ENCODE assay signal across 19 cellular contexts in genomic region chr14:73700325-73700724, GRCh38. TPM values are rescaled to one million over a fixed set of nuclear protein-coding genes. Genes with fewer than 3 reads are reported as not detected.
DNase-seq lines count a peak whose midpoint lies in the region; ATAC-seq and TF ChIP-seq lines count a peak whose summit lies in the region.
"Had no signal": no experiment of that assay in that cellular context is flagged by ENCODE, and none has a peak within 500 bp of the region (broad histone marks: within the 10 kb centered on the region; RNA-seq: fewer than 3 reads in every experiment).

No MANE protein-coding gene starts in this region.

- CTCF ChIA-PET in T-cell (lab: Charles Lee), result no interaction called here

- H3K9me3 ChIP-seq in heart left ventricle, result no peaks in the 10 kb centered on the region
- H3K9me3 ChIP-seq: ascending aorta, MG63, SJSA1, thyroid gland had no signal

- peaks cover 41% of the 10 kb centered on the region for H3K4me1 Mint-ChIP-seq in activated T-helper 1 cell treated with anti-CD3 and anti-CD28 coated beads, Interleukin-12 subunit alpha, Interleukin-12 subunit beta, Interleukin-2, Interleukin-4 antibody, amounts not matched to agents 30 ng/mL and 10 ng/mL and 1 ng/mL, durations not matched to agents 14 hours and 24 hours and 36 hours (ENCODE audit: low read depth)
- peaks cover 0 to 13% (median 7%) of the 10 kb centered on the region in 3 donors for H3K4me1 Mint-ChIP-seq in T-cell

- 0 to 88% (median 45%) methylated on average over 1 of the region's 1 CpG for WGBS in heart left ventricle, 4 donors

- no peaks in the 10 kb centered on the region for H3K4me1 ChIP-seq in heart left ventricle
- H3K4me1 ChIP-seq: ascending aorta, thyroid gland had no signal

- peaks cover 2% of the 10 kb centered on the region for H3K27me3 Mint-ChIP-seq in activated T-helper 1 cell treated with anti-CD3 and anti-CD28 coated beads, Interleukin-12 subunit alpha, Interleukin-12 subunit beta, Interleukin-2, Interleukin-4 antibody, amounts not matched to agents 30 ng/mL and 10 ng/mL and 1 ng/mL, durations not matched to agents 14 hours and 24 hours and 36 hours (ENCODE audit: insufficient read depth)
- H3K27me3 Mint-ChIP-seq in T-cell, result no peaks in the 10 kb centered on the region
- H3K27me3 Mint-ChIP-seq: activated B cell treated with CpG ODN at 0.5 μM for 24 hours had no signal

- intact Hi-C loops in activated T-helper 1 cell treated with anti-CD3 and anti-CD28 coated beads, Interleukin-12 subunit alpha, Interleukin-12 subunit beta, Interleukin-2, Interleukin-4 antibody, amounts not matched to agents 30 ng/mL and 10 ng/mL and 1 ng/mL, durations not matched to agents 14 hours and 24 hours and 36 hours (cut with micrococcal nuclease), result loop anchor here (1.0 kb wide), 1 partner anchor 12 kb away; no protein-coding TSS in a partner anchor
- intact Hi-C loops in heart left ventricle (cut with DNase I), result no loop called here

- ATAC-seq in GM18861 (IDR thresholded peaks at IDR 0.05; ENCODE audit: unreplicated experiment) (peak; percentile 42), heart left ventricle (no peak), T-cell (replicated peaks in 1 of 4) (no peak)

- no peak for TF ChIP-seq POLR2A in heart left ventricle (IDR thresholded peaks at IDR 0.05)

- no peak for TF ChIP-seq CTCF in heart left ventricle (IDR thresholded peaks at IDR 0.05)

- H3K4me3 ChIP-seq in heart left ventricle, result no peak overlapping the region
- H3K4me3 ChIP-seq: ascending aorta, MG63, PC-9, SJSA1, thyroid gland had no signal

- no peak overlapping the region for H3K27ac ChIP-seq in heart left ventricle
- H3K27ac ChIP-seq: ascending aorta, PC-9, SJSA1, thyroid gland had no signal

- no peaks in the 10 kb centered on the region for H3K36me3 Mint-ChIP-seq in activated T-helper 1 cell treated with anti-CD3 and anti-CD28 coated beads, Interleukin-12 subunit alpha, Interleukin-12 subunit beta, Interleukin-2, Interleukin-4 antibody, amounts not matched to agents 30 ng/mL and 10 ng/mL and 1 ng/mL, durations not matched to agents 14 hours and 24 hours and 36 hours (ENCODE audit: low read depth)
- peaks cover 17% of the 10 kb centered on the region for H3K36me3 Mint-ChIP-seq in T-cell

- no peak overlapping the region for H3K4me3 Mint-ChIP-seq in activated T-helper 1 cell treated with anti-CD3 and anti-CD28 coated beads, Interleukin-12 subunit alpha, Interleukin-12 subunit beta, Interleukin-2, Interleukin-4 antibody, amounts not matched to agents 30 ng/mL and 10 ng/mL and 1 ng/mL, durations not matched to agents 14 hours and 24 hours and 36 hours
- no peak overlapping the region for H3K4me3 Mint-ChIP-seq in T-cell
- H3K4me3 Mint-ChIP-seq: activated B cell treated with CpG ODN at 0.5 μM for 24 hours; T-helper 2 cell treated with Interferon-gamma antibody and Interleukin-4, amounts not matched to agents 5 μg/mL and 100 μg/mL, for 36 hours had no signal

- H3K27me3 ChIP-seq in heart left ventricle, result no peaks in the 10 kb centered on the region
- H3K27me3 ChIP-seq: ascending aorta, MG63, SJSA1, thyroid gland had no signal

- in situ Hi-C loops in Caki2 (cut with HindIII; ENCODE audit: low pct_unique_long_range_greater_than_20kb, low sequenced_read_pairs), result no loop called here

- POLR2A ChIA-PET in T-cell (lab: Charles Lee), result no interaction called here

- H3K36me3 ChIP-seq in heart left ventricle, result peaks cover 0 to 16% (median 0%) of the 10 kb centered on the region in 9 donors
- H3K36me3 ChIP-seq: ascending aorta, MG63, thyroid gland had no signal

- DNase-seq in Caki2 (ENCODE audit: low read depth) (peak; percentile 85), renal cortical epithelial cell (ENCODE audit: low read depth) (peak; percentile 90), heart left ventricle (no peak), amniotic stem cell (lab: John Stamatoyannopoulos, UW) (no peak), T-cell (no peak)
- DNase-seq in activated T-helper 1 cell treated with anti-CD3 and anti-CD28 coated beads, Interleukin-12 subunit alpha, Interleukin-12 subunit beta, Interleukin-2, Interleukin-4 antibody, amounts not matched to agents 30 ng/mL and 10 ng/mL and 1 ng/mL, durations not matched to agents 14 hours and 24 hours and 36 hours (ENCODE audit: low spot score), result no peak
- DNase-seq: activated B cell treated with CpG ODN at 0.5 μM for 24 hours, activated gamma-delta T cell, IMR-90, MG63, NCI-H1436 treated with DMSO at 0.1 percent for 48 hours, NCI-H774, PC-9, retina, thyroid gland had no signal

- peak overlapping the region; percentile 49 for H3K27ac Mint-ChIP-seq in activated T-helper 1 cell treated with anti-CD3 and anti-CD28 coated beads, Interleukin-12 subunit alpha, Interleukin-12 subunit beta, Interleukin-2, Interleukin-4 antibody, amounts not matched to agents 30 ng/mL and 10 ng/mL and 1 ng/mL, durations not matched to agents 14 hours and 24 hours and 36 hours
- no peak overlapping the region for H3K27ac Mint-ChIP-seq in T-cell
- H3K27ac Mint-ChIP-seq: activated B cell treated with CpG ODN at 0.5 μM for 24 hours; T-helper 2 cell treated with Interferon-gamma antibody and Interleukin-4, amounts not matched to agents 5 μg/mL and 100 μg/mL, for 36 hours had no signal

- H3K9me3 Mint-ChIP-seq in activated T-helper 1 cell treated with anti-CD3 and anti-CD28 coated beads, Interleukin-12 subunit alpha, Interleukin-12 subunit beta, Interleukin-2, Interleukin-4 antibody, amounts not matched to agents 30 ng/mL and 10 ng/mL and 1 ng/mL, durations not matched to agents 14 hours and 24 hours and 36 hours, result no peaks in the 10 kb centered on the region
- no peaks in the 10 kb centered on the region for H3K9me3 Mint-ChIP-seq in T-cell
- H3K9me3 Mint-ChIP-seq: activated B cell treated with CpG ODN at 0.5 μM for 24 hours; T-helper 2 cell treated with Interferon-gamma antibody and Interleukin-4, amounts not matched to agents 5 μg/mL and 100 μg/mL, for 36 hours had no signal

RNA-seq across cellular contexts. Expression of gene PNMA1, which starts 13.9 kb away (rescaled TPM):
- 41.4 and 45.4 TPM in 2 replicates for total RNA-seq in Caki2 (2014; rRNA removed; shearing (Covaris generic); ENCODE audit: low replicate concordance)
- total RNA-seq in activated T-helper 1 cell treated with anti-CD3 and anti-CD28 coated beads, Interleukin-12 subunit alpha, Interleukin-12 subunit beta, Interleukin-2, Interleukin-4 antibody, amounts not matched to agents 30 ng/mL and 10 ng/mL and 1 ng/mL, durations not matched to agents 14 hours and 24 hours and 36 hours, result 29.7 and 30.6 TPM in 2 replicates
- 15.3 and 86.2 TPM in 2 replicates for total RNA-seq in renal cortical epithelial cell
- 10 to 100 TPM; 14.5 to 32.3 (median 25.9) TPM for total RNA-seq in heart left ventricle
- polyA plus RNA-seq in heart left ventricle, result 10 to 100 TPM in 1 of 2 donors, 1 to 10 TPM in 1; 7.4 to 27.3 TPM
- 10 to 100 TPM; 36.2 to 57.9 (median 53.4) TPM for total RNA-seq in T-cell

RNA-seq across cellular contexts. Expression of gene DNAL1, which starts 55.5 kb away (rescaled TPM):
- 3.7 and 18.8 TPM in 2 replicates for total RNA-seq in Caki2 (2014; rRNA removed; shearing (Covaris generic); ENCODE audit: low replicate concordance)
- 5.3 and 8.5 TPM in 2 replicates for total RNA-seq in activated T-helper 1 cell treated with anti-CD3 and anti-CD28 coated beads, Interleukin-12 subunit alpha, Interleukin-12 subunit beta, Interleukin-2, Interleukin-4 antibody, amounts not matched to agents 30 ng/mL and 10 ng/mL and 1 ng/mL, durations not matched to agents 14 hours and 24 hours and 36 hours
- total RNA-seq in renal cortical epithelial cell, result 21.2 and 25.2 TPM in 2 replicates
- total RNA-seq in heart left ventricle, result 10 to 100 TPM in 7 of 9 donors, 1 to 10 TPM in 2; 5.2 to 24.5 (median 13.3) TPM
- 10 to 100 TPM in 1 of 2 donors, 1 to 10 TPM in 1; 8.9 to 19.2 TPM for polyA plus RNA-seq in heart left ventricle
- total RNA-seq in T-cell, result 1 to 10 TPM; 5.5 to 7.2 (median 6.2) TPM

Comparison
In these comparisons a context has a peak if more than half of its experiments do, and no peak if none do; other contexts are left out.
1. DNase-seq: peak in Caki2 (single experiment) and renal cortical epithelial cell (single experiment); none in activated T-helper 1 cell treated with anti-CD3 and anti-CD28 coated beads, Interleukin-12 subunit alpha, Interleukin-12 subunit beta, Interleukin-2, Interleukin-4 antibody, amounts not matched to agents 30 ng/mL and 10 ng/mL and 1 ng/mL, durations not matched to agents 14 hours and 24 hours and 36 hours (single experiment), heart left ventricle (0 of 5), amniotic stem cell (single experiment) and T-cell (0 of 34).